1 cellular context compared by ENCODE assay signal in the genomic region with DNA sequence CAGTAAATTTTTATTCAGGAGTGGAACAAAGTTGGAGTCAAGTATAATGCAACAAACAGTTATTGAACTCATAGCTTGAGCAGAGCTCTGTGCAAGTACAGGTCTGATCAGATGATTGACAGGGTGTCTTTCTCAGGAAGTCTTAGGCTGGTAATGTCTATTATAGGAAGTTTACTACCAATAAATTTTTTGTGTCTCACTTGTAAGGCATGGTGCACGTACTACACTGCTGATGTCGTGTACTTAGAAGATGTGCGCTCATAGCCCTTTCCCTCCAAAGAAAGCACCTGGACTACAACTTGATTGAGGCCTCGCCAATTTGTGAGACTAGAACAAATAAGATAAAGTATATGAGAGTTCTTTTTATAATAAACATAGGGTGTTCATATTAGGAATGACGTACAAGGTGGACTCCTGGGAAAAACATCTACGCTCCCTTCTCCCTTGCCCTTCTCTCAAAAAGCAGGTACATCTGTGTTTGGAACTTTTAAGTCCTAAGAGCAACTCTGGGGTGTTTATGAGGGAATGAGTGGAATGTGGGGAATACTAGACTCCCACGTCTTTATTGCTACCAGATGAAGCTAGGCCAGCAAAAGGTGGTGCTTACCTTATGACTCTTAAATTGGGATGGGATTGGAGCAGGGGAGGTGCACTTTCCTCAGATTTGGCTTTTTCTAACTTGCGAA.
TF ChIP-seq lines count a peak whose summit lies in the region.

No MANE protein-coding gene starts in this region.

TF ChIP-seq in endothelial cell of umbilical vein, 7 proteins besides CTCF, POLR2A, EP300 and RAD21:
- TF ChIP-seq POLR2AphosphoS5 (IDR thresholded peaks at IDR 0.05; ENCODE audit: insufficient read depth, low read depth, low read length) (no peak), MYC (IDR thresholded peaks at IDR 0.05; ENCODE audit: low read depth, low read length) (no peak), GATA2 (IDR thresholded peaks at IDR 0.05; ENCODE audit: insufficient read depth, insufficient read length, low read depth, low read length) (no peak), JUN (IDR thresholded peaks at IDR 0.05; ENCODE audit: borderline replicate concordance, insufficient read depth, insufficient read length, low read depth) (no peak), FOS (IDR thresholded peaks at IDR 0.05; ENCODE audit: borderline replicate concordance, insufficient read depth, low read length) (no peak), EZH2 (IDR thresholded peaks at IDR 0.05; ENCODE audit: borderline replicate concordance, low read depth, low read length, severe bottlenecking) (no peak)
- TF ChIP-seq, protein P1, sequence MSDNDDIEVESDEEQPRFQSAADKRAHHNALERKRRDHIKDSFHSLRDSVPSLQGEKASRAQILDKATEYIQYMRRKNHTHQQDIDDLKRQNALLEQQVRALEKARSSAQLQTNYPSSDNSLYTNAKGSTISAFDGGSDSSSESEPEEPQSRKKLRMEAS (IDR thresholded peaks at IDR 0.05; ENCODE audit: insufficient read depth, insufficient read length) = no peak
